Comparison of ENCODE assay signal across 2 cellular contexts in the genomic region with DNA sequence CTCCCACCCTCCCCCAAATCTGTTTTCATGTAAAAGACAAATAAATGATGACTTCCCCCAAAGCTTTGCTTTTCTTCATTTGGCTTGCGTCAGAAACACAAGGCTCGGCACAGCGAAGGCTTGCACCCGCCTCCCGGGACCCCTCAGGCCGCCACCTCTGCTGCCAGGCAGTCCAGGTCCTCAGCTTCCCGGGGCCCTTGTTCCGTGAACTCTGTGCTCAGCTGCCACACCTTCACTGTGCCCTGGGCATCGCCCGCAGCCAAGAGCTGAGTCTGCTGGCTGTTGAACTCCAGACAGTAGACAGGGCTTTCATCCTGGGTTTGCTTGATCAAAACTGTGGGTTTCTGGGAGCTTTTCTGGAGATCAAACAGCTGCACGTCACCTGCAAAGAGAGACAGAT.
TF ChIP-seq lines count a peak whose summit lies in the region.

No MANE protein-coding gene starts in this region.

TF ChIP-seq in A549, 52 proteins besides CTCF, POLR2A, EP300 and RAD21:
- TF ChIP-seq MAZ (IDR thresholded peaks at IDR 0.05; ENCODE audit: borderline replicate concordance, low read depth, low read length) (no peak), FOSB (CRISPR knock-in tag; IDR thresholded peaks at IDR 0.05) (no peak), MAFK (IDR thresholded peaks at IDR 0.05; ENCODE audit: partially characterized antibody) (no peak), ZSCAN20 (CRISPR knock-in tag; IDR thresholded peaks at IDR 0.05) (no peak), ZFP36 (IDR thresholded peaks at IDR 0.05; ENCODE audit: borderline replicate concordance, partially characterized antibody) (no peak), FOXS1 (CRISPR knock-in tag; IDR thresholded peaks at IDR 0.05) (no peak), USF2 (IDR thresholded peaks at IDR 0.05) (no peak), EHF (CRISPR knock-in tag; IDR thresholded peaks at IDR 0.05) (no peak), NR3C1 (IDR thresholded peaks at IDR 0.05) (no peak), HES2 (IDR thresholded peaks at IDR 0.05) (no peak), KDM5A (IDR thresholded peaks at IDR 0.05) (no peak), GATA3 (IDR thresholded peaks at IDR 0.05; ENCODE audit: borderline replicate concordance) (no peak), NPAS2 (CRISPR knock-in tag; IDR thresholded peaks at IDR 0.05; ENCODE audit: borderline replicate concordance) (no peak), ELK1 (IDR thresholded peaks at IDR 0.05; ENCODE audit: low read depth, low read length) (no peak), HOXB13 (CRISPR knock-in tag; IDR thresholded peaks at IDR 0.05; ENCODE audit: low read depth) (no peak), E2F6 (IDR thresholded peaks at IDR 0.05; ENCODE audit: borderline replicate concordance, low read depth) (no peak)
- TF ChIP-seq, protein P1, sequence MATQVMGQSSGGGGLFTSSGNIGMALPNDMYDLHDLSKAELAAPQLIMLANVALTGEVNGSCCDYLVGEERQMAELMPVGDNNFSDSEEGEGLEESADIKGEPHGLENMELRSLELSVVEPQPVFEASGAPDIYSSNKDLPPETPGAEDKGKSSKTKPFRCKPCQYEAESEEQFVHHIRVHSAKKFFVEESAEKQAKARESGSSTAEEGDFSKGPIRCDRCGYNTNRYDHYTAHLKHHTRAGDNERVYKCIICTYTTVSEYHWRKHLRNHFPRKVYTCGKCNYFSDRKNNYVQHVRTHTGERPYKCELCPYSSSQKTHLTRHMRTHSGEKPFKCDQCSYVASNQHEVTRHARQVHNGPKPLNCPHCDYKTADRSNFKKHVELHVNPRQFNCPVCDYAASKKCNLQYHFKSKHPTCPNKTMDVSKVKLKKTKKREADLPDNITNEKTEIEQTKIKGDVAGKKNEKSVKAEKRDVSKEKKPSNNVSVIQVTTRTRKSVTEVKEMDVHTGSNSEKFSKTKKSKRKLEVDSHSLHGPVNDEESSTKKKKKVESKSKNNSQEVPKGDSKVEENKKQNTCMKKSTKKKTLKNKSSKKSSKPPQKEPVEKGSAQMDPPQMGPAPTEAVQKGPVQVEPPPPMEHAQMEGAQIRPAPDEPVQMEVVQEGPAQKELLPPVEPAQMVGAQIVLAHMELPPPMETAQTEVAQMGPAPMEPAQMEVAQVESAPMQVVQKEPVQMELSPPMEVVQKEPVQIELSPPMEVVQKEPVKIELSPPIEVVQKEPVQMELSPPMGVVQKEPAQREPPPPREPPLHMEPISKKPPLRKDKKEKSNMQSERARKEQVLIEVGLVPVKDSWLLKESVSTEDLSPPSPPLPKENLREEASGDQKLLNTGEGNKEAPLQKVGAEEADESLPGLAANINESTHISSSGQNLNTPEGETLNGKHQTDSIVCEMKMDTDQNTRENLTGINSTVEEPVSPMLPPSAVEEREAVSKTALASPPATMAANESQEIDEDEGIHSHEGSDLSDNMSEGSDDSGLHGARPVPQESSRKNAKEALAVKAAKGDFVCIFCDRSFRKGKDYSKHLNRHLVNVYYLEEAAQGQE (IDR thresholded peaks at IDR 0.05) = no peak
- TF ChIP-seq, protein P2, sequence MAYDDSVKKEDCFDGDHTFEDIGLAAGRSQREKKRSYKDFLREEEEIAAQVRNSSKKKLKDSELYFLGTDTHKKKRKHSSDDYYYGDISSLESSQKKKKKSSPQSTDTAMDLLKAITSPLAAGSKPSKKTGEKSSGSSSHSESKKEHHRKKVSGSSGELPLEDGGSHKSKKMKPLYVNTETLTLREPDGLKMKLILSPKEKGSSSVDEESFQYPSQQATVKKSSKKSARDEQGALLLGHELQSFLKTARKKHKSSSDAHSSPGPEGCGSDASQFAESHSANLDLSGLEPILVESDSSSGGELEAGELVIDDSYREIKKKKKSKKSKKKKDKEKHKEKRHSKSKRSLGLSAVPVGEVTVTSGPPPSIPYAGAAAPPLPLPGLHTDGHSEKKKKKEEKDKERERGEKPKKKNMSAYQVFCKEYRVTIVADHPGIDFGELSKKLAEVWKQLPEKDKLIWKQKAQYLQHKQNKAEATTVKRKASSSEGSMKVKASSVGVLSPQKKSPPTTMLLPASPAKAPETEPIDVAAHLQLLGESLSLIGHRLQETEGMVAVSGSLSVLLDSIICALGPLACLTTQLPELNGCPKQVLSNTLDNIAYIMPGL (CRISPR knock-in tag; IDR thresholded peaks at IDR 0.05; ENCODE audit: borderline replicate concordance) = no peak
- TF ChIP-seq, protein P3, sequence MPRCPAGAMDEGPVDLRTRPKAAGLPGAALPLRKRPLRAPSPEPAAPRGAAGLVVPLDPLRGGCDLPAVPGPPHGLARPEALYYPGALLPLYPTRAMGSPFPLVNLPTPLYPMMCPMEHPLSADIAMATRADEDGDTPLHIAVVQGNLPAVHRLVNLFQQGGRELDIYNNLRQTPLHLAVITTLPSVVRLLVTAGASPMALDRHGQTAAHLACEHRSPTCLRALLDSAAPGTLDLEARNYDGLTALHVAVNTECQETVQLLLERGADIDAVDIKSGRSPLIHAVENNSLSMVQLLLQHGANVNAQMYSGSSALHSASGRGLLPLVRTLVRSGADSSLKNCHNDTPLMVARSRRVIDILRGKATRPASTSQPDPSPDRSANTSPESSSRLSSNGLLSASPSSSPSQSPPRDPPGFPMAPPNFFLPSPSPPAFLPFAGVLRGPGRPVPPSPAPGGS (IDR thresholded peaks at IDR 0.05) = no peak

TF ChIP-seq in K562, 482 proteins besides CTCF, POLR2A, EP300 and RAD21:
- TF ChIP-seq, protein P4, sequence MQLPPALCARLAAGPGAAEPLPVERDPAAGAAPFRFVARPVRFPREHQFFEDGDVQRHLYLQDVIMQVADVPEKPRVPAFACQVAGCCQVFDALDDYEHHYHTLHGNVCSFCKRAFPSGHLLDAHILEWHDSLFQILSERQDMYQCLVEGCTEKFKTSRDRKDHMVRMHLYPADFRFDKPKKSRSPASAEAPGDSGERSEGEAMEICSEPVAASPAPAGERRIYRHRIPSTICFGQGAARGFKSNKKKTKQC (CRISPR knock-in tag; IDR thresholded peaks at IDR 0.05) = no peak
- no peak for TF ChIP-seq ZNF436 (CRISPR knock-in tag; IDR thresholded peaks at IDR 0.05)
- TF ChIP-seq TAF9B (IDR thresholded peaks at IDR 0.05; ENCODE audit: partially characterized antibody) = no peak
- TF ChIP-seq PHB2 (IDR thresholded peaks at IDR 0.05; ENCODE audit: low read depth) = no peak
- TF ChIP-seq, protein P5, sequence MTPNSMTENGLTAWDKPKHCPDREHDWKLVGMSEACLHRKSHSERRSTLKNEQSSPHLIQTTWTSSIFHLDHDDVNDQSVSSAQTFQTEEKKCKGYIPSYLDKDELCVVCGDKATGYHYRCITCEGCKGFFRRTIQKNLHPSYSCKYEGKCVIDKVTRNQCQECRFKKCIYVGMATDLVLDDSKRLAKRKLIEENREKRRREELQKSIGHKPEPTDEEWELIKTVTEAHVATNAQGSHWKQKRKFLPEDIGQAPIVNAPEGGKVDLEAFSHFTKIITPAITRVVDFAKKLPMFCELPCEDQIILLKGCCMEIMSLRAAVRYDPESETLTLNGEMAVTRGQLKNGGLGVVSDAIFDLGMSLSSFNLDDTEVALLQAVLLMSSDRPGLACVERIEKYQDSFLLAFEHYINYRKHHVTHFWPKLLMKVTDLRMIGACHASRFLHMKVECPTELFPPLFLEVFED (CRISPR knock-in tag; conservative IDR thresholded peaks at IDR 0.05) = no peak
- no peak for TF ChIP-seq ZNF79 (CRISPR knock-in tag; IDR thresholded peaks at IDR 0.05; ENCODE audit: low read depth)
- TF ChIP-seq TSHZ1 (CRISPR knock-in tag; IDR thresholded peaks at IDR 0.05) = no peak
- no peak for TF ChIP-seq ZNF24 (IDR thresholded peaks at IDR 0.05)
